Comparison of ENCODE assay signal across 26 cellular contexts in the genomic region with DNA sequence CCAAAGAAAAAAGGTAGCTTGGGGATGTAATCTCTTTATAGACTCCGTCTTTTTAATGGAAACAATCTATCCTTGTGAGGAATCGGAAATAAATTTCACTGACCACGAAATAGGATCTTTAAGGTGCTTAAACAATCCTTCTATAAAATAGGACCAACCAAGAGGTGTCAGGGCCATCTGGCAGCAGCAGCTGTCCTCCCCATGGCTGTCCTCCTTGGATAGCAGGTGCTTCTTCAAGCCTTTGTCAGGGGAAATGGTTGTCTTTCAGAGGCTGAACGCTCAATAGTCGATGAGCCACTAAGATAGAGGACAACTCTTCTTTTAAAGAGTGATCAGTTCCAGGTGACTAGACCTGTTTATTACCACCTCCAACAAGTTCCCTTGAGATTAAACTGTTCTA.
"Had no signal": no experiment of that assay in that cellular context is flagged by ENCODE, and none has a peak within 500 bp of the region (broad histone marks: within the 10 kb centered on the region; RNA-seq: fewer than 3 reads in every experiment).

No MANE protein-coding gene starts in this region.

- H3K27ac Mint-ChIP-seq: activated CD4-positive, alpha-beta memory T cell treated with anti-CD3 and anti-CD28 coated beads, Interleukin-2, amount 10 ng/mL, durations not matched to agents 7 days and 5 days; activated CD4-positive, alpha-beta T cell treated with anti-CD3 and anti-CD28 coated beads, Interleukin-2, amount 10 ng/mL, durations not matched to agents 7 days and 5 days; activated naive CD4-positive, alpha-beta T cell treated with anti-CD3 and anti-CD28 coated beads, Interleukin-2, amount 10 ng/mL, durations not matched to agents 7 days and 5 days; activated naive CD4-positive, alpha-beta T cell treated with anti-CD3 and anti-CD28 coated beads, Interleukin-2, amount 50 U/mL, for 72 hours; activated naive CD8-positive, alpha-beta T cell treated with anti-CD3 and anti-CD28 coated beads, Interleukin-2, amount 10 ng/mL, durations not matched to agents 7 days and 5 days; activated T-cell treated with anti-CD3 and anti-CD28 coated beads, Interleukin-2, amount 50 U/mL, for 24 hours; activated T-cell treated with anti-CD3 and anti-CD28 coated beads, Interleukin-2, amount 50 U/mL, for 72 hours; brain; effector memory CD8-positive, alpha-beta T cell; WTC11 had no signal

- H3K4me3 Mint-ChIP-seq: activated CD4-positive, alpha-beta memory T cell treated with anti-CD3 and anti-CD28 coated beads, Interleukin-2, amount 10 ng/mL, durations not matched to agents 7 days and 5 days; activated CD4-positive, alpha-beta T cell treated with anti-CD3 and anti-CD28 coated beads, Interleukin-2, amount 10 ng/mL, durations not matched to agents 7 days and 5 days; activated naive CD4-positive, alpha-beta T cell treated with anti-CD3 and anti-CD28 coated beads, Interleukin-2, amount 10 ng/mL, durations not matched to agents 7 days and 5 days; activated naive CD8-positive, alpha-beta T cell treated with anti-CD3 and anti-CD28 coated beads, Interleukin-2, amount 10 ng/mL, durations not matched to agents 7 days and 5 days; activated T-cell treated with anti-CD3 and anti-CD28 coated beads, Interleukin-2, amount 50 U/mL, for 24 hours; activated T-cell treated with anti-CD3 and anti-CD28 coated beads, Interleukin-2, amount 50 U/mL, for 72 hours; brain; effector memory CD8-positive, alpha-beta T cell; WTC11 had no signal

- H3K36me3 Mint-ChIP-seq: activated naive CD4-positive, alpha-beta T cell treated with anti-CD3 and anti-CD28 coated beads, Interleukin-2, amount 10 ng/mL, durations not matched to agents 7 days and 5 days; activated naive CD8-positive, alpha-beta T cell treated with anti-CD3 and anti-CD28 coated beads, Interleukin-2, amount 10 ng/mL, durations not matched to agents 7 days and 5 days had no signal

- H3K4me1 Mint-ChIP-seq: activated CD4-positive, alpha-beta memory T cell treated with anti-CD3 and anti-CD28 coated beads, Interleukin-2, amount 10 ng/mL, durations not matched to agents 7 days and 5 days; activated CD4-positive, alpha-beta T cell treated with anti-CD3 and anti-CD28 coated beads, Interleukin-2, amount 10 ng/mL, durations not matched to agents 7 days and 5 days; activated naive CD4-positive, alpha-beta T cell treated with anti-CD3 and anti-CD28 coated beads, Interleukin-2, amount 10 ng/mL, durations not matched to agents 7 days and 5 days; activated naive CD8-positive, alpha-beta T cell treated with anti-CD3 and anti-CD28 coated beads, Interleukin-2, amount 10 ng/mL, durations not matched to agents 7 days and 5 days had no signal

- DNase-seq: activated CD4-positive, alpha-beta memory T cell treated with anti-CD3 and anti-CD28 coated beads, Interleukin-2, amount 10 ng/mL, durations not matched to agents 7 days and 5 days; activated CD4-positive, alpha-beta T cell treated with anti-CD3 and anti-CD28 coated beads for 1 hour; activated CD4-positive, alpha-beta T cell treated with anti-CD3 and anti-CD28 coated beads for 4 hours; activated CD4-positive, alpha-beta T cell treated with anti-CD3 and anti-CD28 coated beads, Interleukin-2, amount 10 ng/mL, durations not matched to agents 7 days and 5 days; activated CD4-positive, alpha-beta T cell treated with anti-CD3 and anti-CD28 coated beads, Interleukin-2, amount 50 U/mL, for 4 hours; activated CD8-positive, alpha-beta memory T cell treated with anti-CD3 and anti-CD28 coated beads, Interleukin-2, amount 50 U/mL, for 48 hours; activated gamma-delta T cell; activated naive CD4-positive, alpha-beta T cell; activated naive CD4-positive, alpha-beta T cell treated with anti-CD3 and anti-CD28 coated beads, Interleukin-2, amount 10 ng/mL, durations not matched to agents 7 days and 5 days; activated naive CD8-positive, alpha-beta T cell treated with anti-CD3 and anti-CD28 coated beads, Interleukin-2, amount 10 ng/mL, durations not matched to agents 7 days and 5 days; activated T-cell treated with anti-CD3 and anti-CD28 coated beads for 4 hours; activated T-cell treated with anti-CD3 and anti-CD28 coated beads, Interleukin-2, amount 50 U/mL, for 24 hours; activated T-cell treated with anti-CD3 and anti-CD28 coated beads, Interleukin-2, amount 50 U/mL, for 72 hours; central memory CD4-positive, alpha-beta T cell; cortex of kidney; dermis blood vessel endothelial cell; effector CD4-positive, alpha-beta T cell; effector memory CD8-positive, alpha-beta T cell; erythroblast; foreskin keratinocyte; gastrocnemius medialis; heart right ventricle; T-helper 2 cell had no signal

- H3K27me3 Mint-ChIP-seq: activated CD4-positive, alpha-beta memory T cell treated with anti-CD3 and anti-CD28 coated beads, Interleukin-2, amount 10 ng/mL, durations not matched to agents 7 days and 5 days; activated CD4-positive, alpha-beta T cell treated with anti-CD3 and anti-CD28 coated beads, Interleukin-2, amount 10 ng/mL, durations not matched to agents 7 days and 5 days; activated naive CD4-positive, alpha-beta T cell treated with anti-CD3 and anti-CD28 coated beads, Interleukin-2, amount 10 ng/mL, durations not matched to agents 7 days and 5 days; activated naive CD8-positive, alpha-beta T cell treated with anti-CD3 and anti-CD28 coated beads, Interleukin-2, amount 10 ng/mL, durations not matched to agents 7 days and 5 days; activated T-cell treated with anti-CD3 and anti-CD28 coated beads, Interleukin-2, amount 50 U/mL, for 24 hours; brain; effector memory CD8-positive, alpha-beta T cell had no signal
